Comparison of ENCODE assay signal across 12 cellular contexts in genomic region chr17:60224064-60224463, GRCh38.
"Had no signal": no experiment of that assay in that cellular context is flagged by ENCODE, and none has a peak within 500 bp of the region (broad histone marks: within the 10 kb centered on the region; RNA-seq: fewer than 3 reads in every experiment).

No MANE protein-coding gene starts in this region.

- DNase-seq: activated CD4-positive, alpha-beta T cell treated with anti-CD3 and anti-CD28 coated beads, Interleukin-2, amount 50 U/mL, for 1 hour; activated CD8-positive, alpha-beta memory T cell treated with anti-CD3 and anti-CD28 coated beads for 24 hours; activated naive CD4-positive, alpha-beta T cell treated with Interleukin-2 at 50 U/mL for 16 hours; activated naive CD8-positive, alpha-beta T cell treated with anti-CD3 and anti-CD28 coated beads, Interleukin-2, amount 50 U/mL, for 24 hours; effector memory CD8-positive, alpha-beta T cell; kidney glomerular epithelial cell; left ventricle myocardium superior; posterior cingulate gyrus; retina; stimulated activated CD4-positive, alpha-beta T cell treated with anti-CD3 and anti-CD28 coated beads, Interleukin-4, amount 100 ng/mL, for 24 hours; stimulated activated naive CD4-positive, alpha-beta T cell had no signal

- ATAC-seq: activated naive CD8-positive, alpha-beta T cell treated with anti-CD3 and anti-CD28 coated beads, Interleukin-2, amount 50 U/mL, for 24 hours; effector memory CD8-positive, alpha-beta T cell; left ventricle myocardium superior; natural killer cell treated with Interleukin-12 subunit alpha and Interleukin-12 subunit beta and Interleukin-15 and Interleukin-18, amount 100 ng/mL, for 72 hours had no signal
